In the genomic region with DNA sequence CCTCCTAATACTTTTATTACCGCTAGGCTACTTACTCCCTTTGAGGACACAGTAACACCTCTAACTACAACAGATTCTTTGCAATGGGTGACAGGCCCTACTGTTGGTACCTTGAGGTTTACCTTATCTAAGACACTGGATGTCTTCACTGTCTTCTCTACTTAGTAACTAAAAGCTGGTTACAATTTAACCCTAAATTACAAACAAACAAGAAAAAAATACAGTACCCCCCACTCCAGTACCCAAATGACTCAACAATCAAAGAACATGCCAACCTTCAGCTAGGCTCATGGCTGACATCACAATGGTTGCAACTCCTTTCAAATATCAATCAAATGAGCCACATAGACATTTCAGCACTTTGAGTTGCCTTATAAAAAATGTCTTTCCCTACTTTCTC, we compare ENCODE assay signal across 24 cellular contexts.
DNase-seq lines count a peak whose midpoint lies in the region; ATAC-seq and TF ChIP-seq lines count a peak whose summit lies in the region.
"Had no signal": no experiment of that assay in that cellular context is flagged by ENCODE, and none has a peak within 500 bp of the region (broad histone marks: within the 10 kb centered on the region; RNA-seq: fewer than 3 reads in every experiment).

No MANE protein-coding gene starts in this region.

- H3K4me3 Mint-ChIP-seq in HFFc6 = no peak overlapping the region
- H3K4me3 Mint-ChIP-seq: CD4-positive, alpha-beta memory T cell had no signal

- no peak for TF ChIP-seq CTCF in HFFc6 (IDR thresholded peaks at IDR 0.05)

- no peaks in the 10 kb centered on the region for H3K27me3 Mint-ChIP-seq in HFFc6 (ENCODE audit: insufficient read depth)
- H3K27me3 Mint-ChIP-seq: CD4-positive, alpha-beta memory T cell had no signal

- H3K9me3 Mint-ChIP-seq in HFFc6 = peaks cover 5% of the 10 kb centered on the region; the same call in 1 of the 2 replicates
- H3K9me3 Mint-ChIP-seq: CD4-positive, alpha-beta memory T cell had no signal

- no peaks in the 10 kb centered on the region for H3K36me3 Mint-ChIP-seq in HFFc6 (ENCODE audit: low read depth)
- H3K36me3 Mint-ChIP-seq: CD4-positive, alpha-beta memory T cell had no signal

- DNase-seq in NCI-H2029 treated with DMSO at 0.1 percent for 48 hours (lab: John Stamatoyannopoulos, UW) (no peak), HFFc6 (no peak), kidney glomerular epithelial cell (lab: John Stamatoyannopoulos, UW) (no peak)
- DNase-seq: 8988T; Caco-2; CD4-positive, alpha-beta memory T cell; DND-41; GOT3; MG63; NCI-H1417; NCI-H187; NCI-H2227 treated with DMSO at 0.1 percent for 48 hours; NCI-H510A; NCI-H748 treated with DMSO at 0.1 percent for 48 hours; PC-9; SHP77 treated with DMSO at 0.1 percent for 48 hours; T-helper 1 cell had no signal

- no peaks in the 10 kb centered on the region for H3K4me1 Mint-ChIP-seq in HFFc6 (ENCODE audit: low read depth)
- H3K4me1 Mint-ChIP-seq: CD4-positive, alpha-beta memory T cell had no signal

- ATAC-seq in GM18508 (IDR thresholded peaks at IDR 0.05; ENCODE audit: insufficient read depth, unreplicated experiment) (peak; percentile 46), GM18909 (IDR thresholded peaks at IDR 0.05; ENCODE audit: poor library complexity, unreplicated experiment) (peak; percentile 66), GM21786 (IDR thresholded peaks at IDR 0.05; ENCODE audit: unreplicated experiment) (peak; percentile 46), HG03354 (IDR thresholded peaks at IDR 0.05; ENCODE audit: poor library complexity, severe bottlenecking, unreplicated experiment) (peak; percentile 59), GM19324 (IDR thresholded peaks at IDR 0.05; ENCODE audit: low FRiP score, unreplicated experiment) (no peak)
- ATAC-seq: HCT116, SK-N-SH treated with all-trans-retinoic acid at 6 μM for 48 hours had no signal

- no peak overlapping the region for H3K27ac Mint-ChIP-seq in HFFc6
- H3K27ac Mint-ChIP-seq: CD4-positive, alpha-beta memory T cell had no signal
